16 cellular contexts compared by ENCODE assay signal in the genomic region with DNA sequence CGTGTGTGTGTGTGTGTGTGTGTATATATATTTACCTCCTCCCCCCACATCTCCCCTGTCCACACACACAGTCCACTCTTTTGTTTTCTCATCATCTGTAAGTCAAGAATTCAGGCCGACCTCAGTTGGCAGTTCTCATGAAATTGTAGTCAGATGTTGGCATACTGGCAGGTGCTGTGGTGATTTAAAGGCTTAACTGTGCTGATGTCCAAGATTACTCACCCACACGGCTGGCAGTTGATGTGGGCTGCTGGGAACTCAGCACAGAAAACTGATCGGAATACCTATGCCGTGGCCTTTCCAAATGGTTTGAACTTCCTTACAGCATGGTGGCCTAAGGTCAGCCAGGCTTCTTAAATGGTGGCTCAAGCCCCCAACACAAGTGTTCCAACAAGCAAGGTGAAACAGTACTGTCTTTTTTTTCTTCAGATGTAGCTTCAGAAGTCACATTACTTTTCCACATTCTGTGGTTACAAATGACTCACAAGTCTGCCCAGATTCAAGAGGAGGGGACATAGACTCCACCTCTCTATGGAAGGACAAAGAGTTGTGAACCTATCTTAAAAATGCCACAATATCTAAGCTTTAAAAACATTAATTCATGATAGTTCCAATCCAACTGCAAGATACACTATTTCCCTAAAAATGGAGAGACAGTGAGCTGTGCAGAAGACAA.
DNase-seq lines count a peak whose midpoint lies in the region; ATAC-seq, FAIRE-seq and TF ChIP-seq lines count a peak whose summit lies in the region.
"Had no signal": no experiment of that assay in that cellular context is flagged by ENCODE, and none has a peak within 500 bp of the region (broad histone marks: within the 10 kb centered on the region; RNA-seq: fewer than 3 reads in every experiment).

No MANE protein-coding gene starts in this region.

- H2AFZ ChIP-seq in HCT116 (ENCODE audit: low read depth, low read length, poor library complexity, severe bottlenecking) (no peak overlapping the region), mammary epithelial cell (ENCODE audit: low read depth, low read length) (peak overlapping the region; percentile 28)

- TF ChIP-seq CTCF in HCT116 (IDR thresholded peaks at IDR 0.05 in 2 of 3, conservative IDR thresholded peaks at IDR 0.05 in 1 of 3; ENCODE audit: borderline replicate concordance in 1 of 3, insufficient read depth in 1 of 3, low read depth in 2 of 3, low read length in 2 of 3) = no peak
- TF ChIP-seq CTCF in mammary epithelial cell (conservative IDR thresholded peaks at IDR 0.05 in 1 of 2, IDR thresholded peaks at IDR 0.05 in 1 of 2; ENCODE audit: extremely low read depth in 1 of 2, insufficient read depth in 1 of 2, low read depth in 1 of 2, low read length in 2 of 2) = no peak
- no peak for TF ChIP-seq CTCF in BE2C (IDR thresholded peaks at IDR 0.05; ENCODE audit: low read depth, low read length)

- peak; percentile 86 for FAIRE-seq in RCC 7860 (lab: Jason Lieb, UNC)

- H3K9me2 ChIP-seq in HCT116 (ENCODE audit: insufficient read depth) = no peaks in the 10 kb centered on the region

- TF ChIP-seq RAD21 in HCT116 (IDR thresholded peaks at IDR 0.05; ENCODE audit: low read depth) = no peak

- in situ Hi-C loops in mammary epithelial cell (cut with MboI; ENCODE audit: low sequenced_read_pairs in 2 of 2) = no loop called here

- H3K27me3 ChIP-seq in HCT116 (ENCODE audit: insufficient read depth, low read length) (peaks cover 25% of the 10 kb centered on the region), mammary epithelial cell (ENCODE audit: insufficient read depth, low read length) (no peaks in the 10 kb centered on the region), BE2C (no peaks in the 10 kb centered on the region)

- no peak; the same call in 1 of the 2 replicates for ATAC-seq in HCT116

- POLR2A ChIA-PET in HCT116 (lab: Charles Lee) = no interaction called here

- H3K9ac ChIP-seq in HCT116 (ENCODE audit: low read length) (no peak overlapping the region), mammary epithelial cell (ENCODE audit: insufficient read depth, low read length) (no peak overlapping the region)

- dilution Hi-C loops in mammary epithelial cell (cut with HindIII; ENCODE audit: low sequenced_read_pairs) = no loop called here

- no TSS peak for BruUV-seq in HCT116 (replicated peaks; lab: Mats Ljungman, UMichigan)
- BruUV-seq in mammary epithelial cell (replicated peaks; lab: Mats Ljungman, UMichigan) = no TSS peak

- RAD21 ChIA-PET in HCT116 (lab: Charles Lee; ENCODE audit: low non-redundant PET in 1 of 2, low total read pairs in 2 of 2, uncharacterized antibody in 2 of 2, unreplicated experiment in 2 of 2) = no interaction called here

- H3K27ac ChIP-seq in HCT116 (ENCODE audit: low read depth, low read length) (no peak overlapping the region), mammary epithelial cell (ENCODE audit: insufficient read depth, low read depth, low read length) (no peak overlapping the region)
- H3K27ac ChIP-seq: HL-60, SK-N-MC had no signal

- H3K4me2 ChIP-seq in HCT116 (ENCODE audit: low read length) (no peak overlapping the region), mammary epithelial cell (ENCODE audit: insufficient read depth, low read depth, low read length) (no peak overlapping the region)

- 0% methylated on average over 4 of the region's 5 CpGs for WGBS in mammary epithelial cell (ENCODE audit: low coverage, missing lambda C conversion rate)

- H4K20me1 ChIP-seq in HCT116 (ENCODE audit: insufficient read depth) (no peaks in the 10 kb centered on the region), mammary epithelial cell (ENCODE audit: insufficient read depth, low read length) (no peaks in the 10 kb centered on the region)

- no peak for TF ChIP-seq POLR2A in HCT116 (IDR thresholded peaks at IDR 0.05; ENCODE audit: borderline replicate concordance, extremely low read depth, insufficient read depth, insufficient read length)

- H3K4me3 ChIP-seq in HCT116 (replicated peaks in 1 of 2; ENCODE audit: low read depth in 1 of 2, low read length in 2 of 2) (no peak overlapping the region), mammary epithelial cell (replicated peaks in 1 of 3; ENCODE audit: insufficient read depth in 1 of 3, low read depth in 2 of 3, low read length in 3 of 3) (no peak overlapping the region), BE2C (ENCODE audit: low read depth, low read length) (no peak overlapping the region)
- H3K4me3 ChIP-seq: SK-N-MC had no signal

- DNase-seq in HCT116 (ENCODE audit: low read depth, low spot score) = no peak
- DNase-seq in RCC 7860 (ENCODE audit: low spot score) = peak; percentile 62
- DNase-seq in mammary epithelial cell = peak; percentile 41
- DNase-seq in renal cortical epithelial cell (ENCODE audit: low read depth) = peak; percentile 2
- no peak for DNase-seq in BE2C
- DNase-seq in stimulated activated CD4-positive, alpha-beta T cell treated with anti-CD3 and anti-CD28 coated beads, Interleukin-12 subunit alpha, Interleukin-12 subunit beta, amount 100 ng/mL, for 4 hours = no peak
- DNase-seq in activated naive CD4-positive, alpha-beta T cell treated with anti-CD3 and anti-CD28 coated beads, Interleukin-2, amount 50 U/mL, for 16 hours = no peak
- DNase-seq in activated effector memory CD4-positive, alpha-beta T cell treated with anti-CD3 and anti-CD28 coated beads, Interleukin-2, amount 50 U/mL, for 16 hours = no peak
- DNase-seq: DMS153, EL, NCI-H1436, NCI-H2029 treated with DMSO at 0.1 percent for 48 hours, NCI-H2171 treated with DMSO at 0.1 percent for 48 hours, NCI-H748 treated with DMSO at 0.1 percent for 48 hours had no signal

- CTCF ChIA-PET in HCT116 (lab: Charles Lee) (no interaction called here), mammary epithelial cell (lab: Charles Lee; ENCODE audit: low non-redundant PET) (no interaction called here)

- no peaks in the 10 kb centered on the region for H3K9me3 ChIP-seq in HCT116 (ENCODE audit: control insufficient read depth in 1 of 2, insufficient read depth in 1 of 2, low read depth in 1 of 2, low read length in 2 of 2)
- H3K9me3 ChIP-seq in mammary epithelial cell (replicated peaks; ENCODE audit: insufficient read depth, low read length) = peaks cover 4% of the 10 kb centered on the region
- H3K9me3 ChIP-seq in BE2C = no peaks in the 10 kb centered on the region

- intact Hi-C loops in HCT116 (cut with micrococcal nuclease) (no loop called here), mammary epithelial cell (cut with micrococcal nuclease) (no loop called here)

- no peaks in the 10 kb centered on the region for H3K79me2 ChIP-seq in HCT116 (ENCODE audit: insufficient read depth, low read length)
- no peaks in the 10 kb centered on the region for H3K79me2 ChIP-seq in mammary epithelial cell (ENCODE audit: insufficient read depth, low read length)

- 0 out of 4 replicates have a peak, but pooled peaks cover 0 to 3% of the 10 kb centered on the region in 2 experiments for H3K4me1 ChIP-seq in HCT116 (ENCODE audit: control insufficient read depth in 1 of 2, insufficient read depth in 2 of 2, low read length in 2 of 2)
- no peaks in the 10 kb centered on the region for H3K4me1 ChIP-seq in mammary epithelial cell (ENCODE audit: insufficient read depth, low read length)
- no peaks in the 10 kb centered on the region for H3K4me1 ChIP-seq in BE2C

- H3K36me3 ChIP-seq in HCT116 (ENCODE audit: control insufficient read depth in 1 of 2, insufficient read depth in 2 of 2, low read length in 2 of 2) (no peaks in the 10 kb centered on the region), mammary epithelial cell (ENCODE audit: insufficient read depth, low read length) (no peaks in the 10 kb centered on the region), BE2C (no peaks in the 10 kb centered on the region)

TF ChIP-seq in HCT116, 20 proteins besides CTCF, POLR2A, EP300 and RAD21:
- no peak for TF ChIP-seq SRF (IDR thresholded peaks at IDR 0.05; ENCODE audit: low read depth)
- TF ChIP-seq FOSL1 (IDR thresholded peaks at IDR 0.05; ENCODE audit: low read depth) = 0 out of 2 replicates have a peak, but pooled peaks have one; percentile 8
TF ChIP-seq in HCT116: peak in this region for 1.

Comparison
In these comparisons a context has a peak if more than half of its experiments do, and no peak if none do; other contexts are left out.
1. DNase-seq: peak in RCC 7860 (single experiment), mammary epithelial cell (single experiment) and renal cortical epithelial cell (single experiment); none in HCT116 (single experiment), BE2C (single experiment), stimulated activated CD4-positive, alpha-beta T cell treated with anti-CD3 and anti-CD28 coated beads, Interleukin-12 subunit alpha, Interleukin-12 subunit beta, amount 100 ng/mL, for 4 hours (single experiment), activated naive CD4-positive, alpha-beta T cell treated with anti-CD3 and anti-CD28 coated beads, Interleukin-2, amount 50 U/mL, for 16 hours (single experiment) and activated effector memory CD4-positive, alpha-beta T cell treated with anti-CD3 and anti-CD28 coated beads, Interleukin-2, amount 50 U/mL, for 16 hours (single experiment).